ENCODE assay signal across 1 cellular context in the genomic region with DNA sequence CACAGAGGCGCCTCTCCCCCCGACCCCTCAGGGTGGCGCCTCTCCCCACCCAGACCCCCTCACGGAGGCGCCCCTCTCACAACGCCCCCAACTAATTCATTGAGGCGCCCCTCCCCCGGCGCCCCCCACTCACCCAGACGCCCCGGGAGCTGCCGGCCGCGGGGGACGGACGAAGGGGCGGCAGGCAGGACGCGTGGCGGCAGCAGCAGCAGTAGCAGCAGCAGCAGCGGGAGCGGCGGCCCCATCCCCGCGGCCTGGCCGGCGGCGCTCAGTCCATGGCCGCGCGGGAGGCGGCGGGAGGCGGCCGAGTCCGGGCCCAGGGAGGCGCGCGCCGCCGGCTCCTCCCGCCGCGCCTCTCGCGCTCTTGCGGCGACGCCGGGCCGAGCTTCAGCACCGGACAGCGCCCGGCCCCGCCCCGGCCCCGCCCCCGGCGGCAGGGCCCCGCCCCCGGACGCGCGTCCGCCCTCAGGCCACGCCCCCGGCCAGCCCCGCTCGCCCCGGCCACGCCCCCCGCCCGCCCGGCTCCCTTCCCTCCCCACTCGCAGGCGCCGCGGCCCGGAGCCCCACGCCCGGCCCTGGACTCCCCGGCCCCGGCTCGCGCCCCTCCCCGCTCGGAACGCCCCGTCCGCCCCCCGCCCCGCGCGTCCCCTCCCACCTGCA.
TF ChIP-seq lines count a peak whose summit lies in the region.

A gene (minus strand): TSS at position 399 of the 660 bp plus-strand sequence.

TF ChIP-seq in H1, 55 proteins besides CTCF, POLR2A, EP300 and RAD21:
- TF ChIP-seq JUND (IDR thresholded peaks at IDR 0.05; ENCODE audit: low read length), result no peak
- 0 out of 4 replicates have a peak, but pooled peaks of 1 of the 2 experiments have one; percentile 47 for TF ChIP-seq SIN3A (conservative IDR thresholded peaks at IDR 0.05 in 1 of 2, IDR thresholded peaks at IDR 0.05 in 1 of 2; ENCODE audit: low read depth in 1 of 2, low read length in 2 of 2)
- TF ChIP-seq YY1 (IDR thresholded peaks at IDR 0.05; ENCODE audit: low read depth, low read length), result peak; percentile 29; the same call in 1 of the 2 replicates
